8 cellular contexts compared by ENCODE assay signal in the genomic region with DNA sequence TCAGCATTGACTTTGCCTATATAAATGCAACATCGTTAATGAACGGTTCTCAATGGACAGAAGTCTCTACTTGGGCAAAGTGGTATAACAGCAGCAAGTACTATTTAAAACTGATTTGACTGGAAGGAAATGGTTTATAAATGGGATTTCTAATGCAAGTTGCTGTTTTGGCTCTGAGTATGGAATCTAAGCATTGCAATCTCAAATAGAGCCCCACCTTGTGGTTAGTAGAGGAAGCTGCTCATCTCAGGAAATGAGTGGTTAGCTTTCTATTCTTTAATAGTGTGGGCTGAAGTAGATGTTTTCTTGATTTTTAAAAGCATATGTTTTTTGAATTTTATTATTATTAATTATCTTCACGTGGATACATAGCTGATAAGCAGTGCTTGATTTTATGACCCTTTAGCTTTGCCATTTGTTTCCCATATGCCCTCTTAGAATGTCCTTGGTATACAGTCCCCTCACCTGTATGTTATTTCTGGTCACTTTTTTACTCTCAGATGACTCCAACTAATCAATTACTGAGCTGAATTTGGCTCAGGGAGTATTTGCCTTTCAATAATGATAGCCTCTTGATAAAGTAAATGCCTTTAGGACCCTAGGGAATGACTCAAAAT.
DNase-seq lines count a peak whose midpoint lies in the region; ATAC-seq, FAIRE-seq and TF ChIP-seq lines count a peak whose summit lies in the region.

No MANE protein-coding gene starts in this region.

- no peak for TF ChIP-seq POLR2A in adrenal gland (IDR thresholded peaks at IDR 0.05)

- no peaks in the 10 kb centered on the region for H3K27me3 ChIP-seq in CD4-positive, alpha-beta memory T cell (ENCODE audit: insufficient read depth, low read length)
- H3K27me3 ChIP-seq in adrenal gland: no peaks in the 10 kb centered on the region
- H3K27me3 ChIP-seq in keratinocyte (ENCODE audit: control insufficient read depth, extremely low read depth, insufficient read depth, low read length): no peaks in the 10 kb centered on the region
- H3K27me3 ChIP-seq in upper lobe of right lung: no peaks in the 10 kb centered on the region

- H3K79me2 ChIP-seq in keratinocyte (ENCODE audit: control insufficient read depth, insufficient read depth, low read length): no peaks in the 10 kb centered on the region

- intact Hi-C loops in CD4-positive, alpha-beta memory T cell (cut with micrococcal nuclease): loop anchor here (1.0 to 5.0 kb wide), 3 partner anchors 74 to 209 kb away; partner anchors contain the start of genes NGLY1 and TOP2B
- intact Hi-C loops in adrenal gland (cut with DNase I) (loop anchor here in 1 of 2 donors (10.0 kb wide), 1 partner anchor 212 kb away; no protein-coding TSS in a partner anchor), upper lobe of right lung (cut with DNase I) (no loop called here)

- H3K27me3 Mint-ChIP-seq in CD4-positive, alpha-beta memory T cell: no peaks in the 10 kb centered on the region

- no peaks in the 10 kb centered on the region for H3K4me1 ChIP-seq in CD4-positive, alpha-beta memory T cell (ENCODE audit: insufficient read depth, low read length)
- H3K4me1 ChIP-seq in adrenal gland (replicated peaks in 1 of 2) (no peaks in the 10 kb centered on the region), keratinocyte (ENCODE audit: control insufficient read depth, extremely low read depth, insufficient read depth, low read length) (peaks cover 3% of the 10 kb centered on the region), upper lobe of right lung (no peaks in the 10 kb centered on the region)

- H2AFZ ChIP-seq in keratinocyte (ENCODE audit: control insufficient read depth, low read length): no peak overlapping the region

- H3K4me3 Mint-ChIP-seq in CD4-positive, alpha-beta memory T cell: no peak overlapping the region

- peak; percentile 87 for ATAC-seq in GM18519 (IDR thresholded peaks at IDR 0.05; ENCODE audit: low FRiP score, unreplicated experiment)
- peak; percentile 93 for ATAC-seq in HG02884 (IDR thresholded peaks at IDR 0.05; ENCODE audit: unreplicated experiment)
- ATAC-seq in upper lobe of right lung: peak; percentile 84

- no peak for FAIRE-seq in keratinocyte (lab: Jason Lieb, UNC)

- POLR2A ChIA-PET in CD4-positive, alpha-beta memory T cell (lab: Charles Lee; ENCODE audit: partially characterized antibody): interaction anchor here (0.7 kb wide), 1 partner anchor 209 kb away, joined by 3 read pairs; no protein-coding TSS in a partner anchor

- no peaks in the 10 kb centered on the region for H4K20me1 ChIP-seq in keratinocyte (ENCODE audit: control insufficient read depth, extremely low read depth, insufficient read depth, low read length)

- H3K4me3 ChIP-seq in CD4-positive, alpha-beta memory T cell (ENCODE audit: low read length in 2 of 2): no peak overlapping the region
- H3K4me3 ChIP-seq in adrenal gland (no peak overlapping the region), keratinocyte (ENCODE audit: control insufficient read depth in 2 of 3, extremely low read depth in 1 of 3, insufficient read depth in 2 of 3, low read depth in 1 of 3, low read length in 3 of 3) (no peak overlapping the region), upper lobe of right lung (no peak overlapping the region)

- dilution Hi-C loops in keratinocyte (cut with MboI; ENCODE audit: extremely low pct_ligation_motif_present, low sequenced_read_pairs): no loop called here

- no peaks in the 10 kb centered on the region for H3K9me3 ChIP-seq in CD4-positive, alpha-beta memory T cell (ENCODE audit: control insufficient read depth in 1 of 2, low read length in 2 of 2)
- H3K9me3 ChIP-seq in adrenal gland (replicated peaks in 1 of 3) (no peaks in the 10 kb centered on the region), keratinocyte (ENCODE audit: control insufficient read depth, low read depth, low read length) (no peaks in the 10 kb centered on the region), upper lobe of right lung (no peaks in the 10 kb centered on the region)

- no peaks in the 10 kb centered on the region for H3K36me3 ChIP-seq in CD4-positive, alpha-beta memory T cell (ENCODE audit: insufficient read depth, low read length)
- H3K36me3 ChIP-seq in adrenal gland (replicated peaks in 1 of 2) (no peaks in the 10 kb centered on the region), keratinocyte (ENCODE audit: control insufficient read depth in 2 of 2, extremely low read depth in 1 of 2, insufficient read depth in 2 of 2, low read length in 2 of 2) (no peaks in the 10 kb centered on the region), upper lobe of right lung (no peaks in the 10 kb centered on the region)

- H3K9ac ChIP-seq in keratinocyte (ENCODE audit: control insufficient read depth, extremely low read depth, insufficient read depth, low read length): no peak overlapping the region

- peaks cover 0 to 4% (median under 1%) of the 10 kb centered on the region in 4 donors for H3K4me1 Mint-ChIP-seq in CD4-positive, alpha-beta memory T cell

- H3K36me3 Mint-ChIP-seq in CD4-positive, alpha-beta memory T cell: no peaks in the 10 kb centered on the region

- H3K27ac ChIP-seq in CD4-positive, alpha-beta memory T cell (ENCODE audit: low read depth, low read length): no peak overlapping the region
- H3K27ac ChIP-seq in adrenal gland (no peak overlapping the region), keratinocyte (ENCODE audit: control insufficient read depth, insufficient read depth, low read length) (no peak overlapping the region), upper lobe of right lung (no peak overlapping the region)

- TF ChIP-seq CTCF in adrenal gland (IDR thresholded peaks at IDR 0.05): peak; percentile 33 to 75 (median 62)
- peak in 2 of 3 experiments; percentile 58 to 79 for TF ChIP-seq CTCF in keratinocyte (optimal IDR thresholded peaks at IDR 0.05 in 1 of 3, IDR thresholded peaks at IDR 0.05 in 1 of 3, conservative IDR thresholded peaks at IDR 0.05 in 1 of 3; ENCODE audit: extremely low read depth in 1 of 3, insufficient read depth in 2 of 3, low read length in 3 of 3)
- TF ChIP-seq CTCF in upper lobe of right lung (IDR thresholded peaks at IDR 0.05): peak; percentile 80

- 52 to 58% (median 57%) methylated on average over 3 of the region's 3 CpGs for WGBS in adrenal gland, 4 donors

- CTCF ChIA-PET in CD4-positive, alpha-beta memory T cell (lab: Charles Lee; ENCODE audit: partially characterized antibody): interaction anchor here (0.7 to 5.9 kb wide), 28 partner anchors 8 to 226 kb away, joined by 3 to 191 read pairs (median 4); partner anchors contain the start of gene OXSM

- peaks cover 0 to 8% (median 4%) of the 10 kb centered on the region in 8 donors for H3K9me3 Mint-ChIP-seq in CD4-positive, alpha-beta memory T cell

- H3K9me1 ChIP-seq in keratinocyte (ENCODE audit: control insufficient read depth, extremely low read depth, insufficient read depth, low read length): no peaks in the 10 kb centered on the region

- peak in 4 of 5 donors; percentile 39 to 50 (median 46) for DNase-seq in CD4-positive, alpha-beta memory T cell
- DNase-seq in NCI-H1694 (lab: John Stamatoyannopoulos, UW): peak; percentile 1
- peak in 2 of 7 donors; percentile 23 to 29 for DNase-seq in adrenal gland
- DNase-seq in keratinocyte (ENCODE audit: low read depth, low spot score): no peak
- no peak for DNase-seq in upper lobe of right lung
- DNase-seq in NCI-H187 (lab: John Stamatoyannopoulos, UW): no peak

- no peak overlapping the region for H3K27ac Mint-ChIP-seq in CD4-positive, alpha-beta memory T cell

- no peak overlapping the region for H3K4me2 ChIP-seq in keratinocyte (ENCODE audit: control insufficient read depth, extremely low read depth, insufficient read depth, low read depth, low read length)

Comparison
In these comparisons a context has a peak if more than half of its experiments do, and no peak if none do; other contexts are left out.
1. DNase-seq: peak in CD4-positive, alpha-beta memory T cell (4 of 5) and NCI-H1694 (single experiment); none in keratinocyte (single experiment), upper lobe of right lung (single experiment) and NCI-H187 (0 of 2).
2. Peak in every context shown above with its lines, with median percentiles within 50 percentile points of each other: ATAC-seq and CTCF ChIP-seq.